8 cellular contexts compared by ENCODE assay signal in the genomic region with DNA sequence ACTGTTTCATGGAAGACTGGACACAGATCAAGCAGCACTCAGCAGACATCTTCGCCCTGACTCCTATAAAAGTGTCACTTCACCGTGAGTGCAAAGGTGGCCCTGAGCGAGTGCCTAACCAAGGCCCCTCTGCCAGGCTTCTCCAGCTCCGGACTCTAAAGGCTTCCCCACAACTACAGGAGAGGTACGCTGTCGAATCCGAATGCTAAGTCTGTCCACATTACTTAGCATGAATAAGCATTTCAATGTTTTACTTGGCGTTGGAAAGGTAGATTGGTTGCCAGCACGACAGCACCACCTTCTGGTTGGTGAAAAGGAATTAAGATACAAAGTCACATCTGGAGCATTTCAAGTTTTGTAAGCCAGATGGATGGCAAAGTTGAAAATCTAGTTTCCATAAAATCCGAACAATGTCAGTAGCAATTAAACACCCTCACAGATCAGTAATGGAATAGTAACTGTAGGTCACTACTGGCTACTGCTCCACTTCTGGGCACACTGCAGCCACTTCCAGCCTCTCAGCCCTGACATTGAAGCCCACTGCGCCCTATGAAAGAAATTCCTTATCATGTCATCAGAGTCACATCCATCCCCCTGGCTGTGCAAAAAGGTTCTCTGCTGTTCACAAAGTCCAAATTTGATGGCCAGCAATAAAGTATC.
A peak's percentile ranks its signal among the peaks of the same experiment; 100 is the strongest.
DNase-seq lines count a peak whose midpoint lies in the region; ATAC-seq lines count a peak whose summit lies in the region.

No MANE protein-coding gene starts in this region.

- H3K27me3 ChIP-seq in endocrine pancreas (ENCODE audit: control insufficient read depth, insufficient read depth, low read length): no peaks in the 10 kb centered on the region

- no peaks in the 10 kb centered on the region for H3K9me3 ChIP-seq in endocrine pancreas (ENCODE audit: control insufficient read depth, low read length)

- H3K4me1 ChIP-seq in endocrine pancreas (ENCODE audit: control insufficient read depth, insufficient read depth, low read length): peaks cover 22% of the 10 kb centered on the region

- no peaks in the 10 kb centered on the region for H3K27me3 Mint-ChIP-seq in memory B cell

- H3K9ac ChIP-seq in endocrine pancreas (ENCODE audit: control insufficient read depth, insufficient read depth, low read length): no peak overlapping the region

- peaks cover 14% of the 10 kb centered on the region for H3K4me1 Mint-ChIP-seq in memory B cell

- H3K4me3 ChIP-seq in endocrine pancreas (ENCODE audit: control insufficient read depth, insufficient read depth, low read length): peak overlapping the region; percentile 55

- peak; percentile 42 for ATAC-seq in HG02798 (IDR thresholded peaks at IDR 0.05; ENCODE audit: poor library complexity, unreplicated experiment)
- peak; percentile 54 for ATAC-seq in memory B cell (ENCODE audit: low read depth)
- ATAC-seq in GM19463 (IDR thresholded peaks at IDR 0.05; ENCODE audit: unreplicated experiment): no peak

- H3K4me3 Mint-ChIP-seq in memory B cell: no peak overlapping the region

- no peaks in the 10 kb centered on the region for H3K36me3 ChIP-seq in endocrine pancreas (ENCODE audit: control insufficient read depth, insufficient read depth, low read length)

- peak overlapping the region; percentile 30 for H3K27ac Mint-ChIP-seq in memory B cell

- no peaks in the 10 kb centered on the region for H3K9me3 Mint-ChIP-seq in memory B cell

- H3K36me3 Mint-ChIP-seq in memory B cell: peaks cover 17% of the 10 kb centered on the region

- DNase-seq in CMK (ENCODE audit: low read depth) (peak; percentile 36), NCI-H526 (lab: John Stamatoyannopoulos, UW) (peak; percentile 74 to 88), memory B cell (ENCODE audit: low spot score in 2 of 2) (peak; percentile 46 to 49)
- peak; percentile 26 to 47 for DNase-seq in activated CD4-positive, alpha-beta T cell treated with anti-CD3 and anti-CD28 coated beads, Interleukin-2, amount 50 U/mL, for 4 hours
- peak; percentile 5 to 7 for DNase-seq in stimulated activated CD8-positive, alpha-beta memory T cell treated with anti-CD3 and anti-CD28 coated beads, Interleukin-15, amount 100 ng/mL, for 4 hours (ENCODE audit: low read depth in 2 of 2)

Comparison
In these comparisons a context has a peak if more than half of its experiments do, and no peak if none do; other contexts are left out.
1. DNase-seq: peak in every context shown above with its lines; median percentile 81 in NCI-H526; 48 in memory B cell; 36 in activated CD4-positive, alpha-beta T cell treated with anti-CD3 and anti-CD28 coated beads, Interleukin-2, amount 50 U/mL, for 4 hours; 36 in CMK; 6 in stimulated activated CD8-positive, alpha-beta memory T cell treated with anti-CD3 and anti-CD28 coated beads, Interleukin-15, amount 100 ng/mL, for 4 hours.